In the genomic region with DNA sequence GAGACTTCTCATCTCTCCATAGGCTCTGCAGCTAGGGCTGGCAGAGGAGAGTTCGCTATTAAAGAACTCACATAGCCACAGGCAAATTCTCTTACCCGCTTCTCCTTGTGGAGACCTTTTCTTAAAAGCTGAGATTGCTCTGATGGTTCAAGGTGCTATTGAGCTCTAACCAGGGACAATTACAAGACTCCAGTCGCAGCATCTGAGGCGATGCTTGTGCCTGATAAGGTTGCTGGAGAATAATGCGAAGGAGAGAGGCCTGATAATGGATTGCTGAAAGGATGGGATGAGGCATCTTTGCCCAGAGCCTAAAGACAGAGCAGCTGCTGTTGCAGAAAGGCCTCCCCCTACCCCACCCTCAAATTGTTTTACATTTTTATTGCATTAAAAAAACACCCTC, we compare ENCODE assay signal across 16 cellular contexts.
DNase-seq lines count a peak whose midpoint lies in the region; ATAC-seq and TF ChIP-seq lines count a peak whose summit lies in the region.
"Had no signal": no experiment of that assay in that cellular context is flagged by ENCODE, and none has a peak within 500 bp of the region (broad histone marks: within the 10 kb centered on the region; RNA-seq: fewer than 3 reads in every experiment).

No MANE protein-coding gene starts in this region.

- ATAC-seq in GM21529 (IDR thresholded peaks at IDR 0.05; ENCODE audit: unreplicated experiment) (no peak), GM23338 (no peak)
- ATAC-seq: CD8-positive, alpha-beta T cell; GM12878 had no signal

- no peak overlapping the region for H2BK15ac ChIP-seq in mesendoderm (replicated peaks; ENCODE audit: low read depth)

- H3K4me3 ChIP-seq in mesendoderm (ENCODE audit: low read length): no peak overlapping the region
- H3K4me3 ChIP-seq in GM23338: no peak overlapping the region
- H3K4me3 ChIP-seq: BLaER1 treated with 17β-estradiol and CSF1 and Interleukin-3, amounts not matched to agents 10 nM and 100 nM; GM12878 had no signal

- no peaks in the 10 kb centered on the region for H4K20me1 ChIP-seq in GM23338 (replicated peaks; ENCODE audit: insufficient read depth)
- H4K20me1 ChIP-seq: BLaER1 treated with 17β-estradiol and CSF1 and Interleukin-3, amounts not matched to agents 10 nM and 100 nM had no signal

- no peaks in the 10 kb centered on the region for H3K79me1 ChIP-seq in mesendoderm (ENCODE audit: low read length)

- no peak overlapping the region for H3K27ac Mint-ChIP-seq in GM23338
- H3K27ac Mint-ChIP-seq: CD4-positive, alpha-beta T cell; CD8-positive, alpha-beta T cell had no signal

- H3K4me2 ChIP-seq in mesendoderm (ENCODE audit: low read length) (no peak overlapping the region), GM23338 (no peak overlapping the region)
- H3K4me2 ChIP-seq: BLaER1 treated with 17β-estradiol and CSF1 and Interleukin-3, amounts not matched to agents 10 nM and 100 nM had no signal

- H3K27me3 ChIP-seq in mesendoderm (ENCODE audit: insufficient read depth, low read length, poor library complexity) (no peaks in the 10 kb centered on the region), GM23338 (ENCODE audit: insufficient read depth) (no peaks in the 10 kb centered on the region)
- H3K27me3 ChIP-seq: BLaER1 treated with 17β-estradiol and CSF1 and Interleukin-3, amounts not matched to agents 10 nM and 100 nM had no signal

- no peak overlapping the region for H4K5ac ChIP-seq in mesendoderm (ENCODE audit: low read length)

- no peak overlapping the region for H2AK5ac ChIP-seq in mesendoderm (ENCODE audit: low read length)

- H4K8ac ChIP-seq in mesendoderm (ENCODE audit: low read depth, low read length): no peak overlapping the region

- H3K79me2 ChIP-seq in mesendoderm (ENCODE audit: control insufficient read depth, insufficient read depth, low read length): no peaks in the 10 kb centered on the region
- H3K79me2 ChIP-seq in GM23338 (replicated peaks; ENCODE audit: insufficient read depth): no peaks in the 10 kb centered on the region

- H3K27me3 Mint-ChIP-seq in GM23338 (ENCODE audit: insufficient read depth, low read depth, poor library complexity): no peaks in the 10 kb centered on the region

- no peak overlapping the region for H3K56ac ChIP-seq in mesendoderm (ENCODE audit: low read length)

- no peak overlapping the region for H2BK120ac ChIP-seq in mesendoderm (ENCODE audit: low read depth, low read length)

- no peak overlapping the region for H2BK5ac ChIP-seq in mesendoderm (ENCODE audit: low read length)

- peaks cover 1% of the 10 kb centered on the region; the same call in 1 of the 3 replicates for H3K4me1 Mint-ChIP-seq in GM23338

- WGBS in mesendoderm (ENCODE audit: extremely low coverage, insufficient coverage, low lambda C conversion rate): no CpG with 5 or more reads among the region's 5 CpGs

- H3K23ac ChIP-seq in mesendoderm (ENCODE audit: low read length): no peak overlapping the region

- H3K4me3 Mint-ChIP-seq in GM23338: no peak overlapping the region
- H3K4me3 Mint-ChIP-seq: CD4-positive, alpha-beta T cell; CD8-positive, alpha-beta T cell had no signal

- H3K27ac ChIP-seq in mesendoderm (ENCODE audit: low read depth, low read length) (no peak overlapping the region), GM23338 (ENCODE audit: low read depth) (no peak overlapping the region)
- H3K27ac ChIP-seq: BLaER1 treated with 17β-estradiol and CSF1 and Interleukin-3, amounts not matched to agents 10 nM and 100 nM; C4-2B had no signal

- no peak overlapping the region for H3K18ac ChIP-seq in mesendoderm (ENCODE audit: low read length)

- H3K4me1 ChIP-seq in mesendoderm (ENCODE audit: control insufficient read depth, low read depth, low read length) (no peaks in the 10 kb centered on the region), GM23338 (ENCODE audit: insufficient read depth) (no peaks in the 10 kb centered on the region)
- H3K4me1 ChIP-seq: BLaER1 treated with 17β-estradiol and CSF1 and Interleukin-3, amounts not matched to agents 10 nM and 100 nM; Caco-2 had no signal

- H3K9ac ChIP-seq in mesendoderm (ENCODE audit: low read length): no peak overlapping the region
- H3K9ac ChIP-seq: BLaER1 treated with 17β-estradiol and CSF1 and Interleukin-3, amounts not matched to agents 10 nM and 100 nM had no signal

- H3K9me3 Mint-ChIP-seq in GM23338: no peaks in the 10 kb centered on the region
- H3K9me3 Mint-ChIP-seq: CD4-positive, alpha-beta T cell; CD8-positive, alpha-beta T cell had no signal

- TF ChIP-seq CTCF in GM23338 (conservative IDR thresholded peaks at IDR 0.05; ENCODE audit: low read depth in 2 of 2): no peak

- DNase-seq in ELF-1 (ENCODE audit: low read depth, low spot score) (peak; percentile 18), SK-N-DZ (ENCODE audit: low spot score) (peak; percentile 89), mesendoderm (peak; percentile 1), GM23338 (ENCODE audit: low spot score) (no peak)
- DNase-seq: 8988T; ACHN; Caco-2; Calu3; CD4-positive, alpha-beta T cell; CD8-positive, alpha-beta T cell; DMS79 treated with DMSO at 0.1 percent for 48 hours; GDM1 had no signal

- no peaks in the 10 kb centered on the region for H3K36me3 ChIP-seq in mesendoderm (ENCODE audit: control insufficient read depth, insufficient read depth, low read length)
- no peaks in the 10 kb centered on the region for H3K36me3 ChIP-seq in GM23338 (ENCODE audit: insufficient read depth)
- H3K36me3 ChIP-seq: BLaER1 treated with 17β-estradiol and CSF1 and Interleukin-3, amounts not matched to agents 10 nM and 100 nM had no signal

- H3K4ac ChIP-seq in mesendoderm (ENCODE audit: low read depth, low read length): no peak overlapping the region

- no peaks in the 10 kb centered on the region for H3F3A ChIP-seq in GM23338 (replicated peaks; ENCODE audit: low read depth)

- H3K9me2 ChIP-seq in GM23338 (ENCODE audit: insufficient read depth): 0 out of 2 replicates have a peak, but pooled peaks cover 5% of the 10 kb centered on the region

- H3K36me3 Mint-ChIP-seq in GM23338 (ENCODE audit: low read depth): no peaks in the 10 kb centered on the region
- H3K36me3 Mint-ChIP-seq: CD8-positive, alpha-beta T cell had no signal

- no peak overlapping the region; the same call in 1 of the 2 replicates for H2AFZ ChIP-seq in GM23338

TF ChIP-seq in GM23338, 12 proteins besides CTCF, POLR2A, EP300 and RAD21 (continues in another document):
- TF ChIP-seq ZNF331 (CRISPR knock-in tag; IDR thresholded peaks at IDR 0.05; ENCODE audit: low read depth): no peak
- no peak for TF ChIP-seq NANOG (IDR thresholded peaks at IDR 0.05; ENCODE audit: borderline replicate concordance)
- TF ChIP-seq JUNB (IDR thresholded peaks at IDR 0.05; ENCODE audit: unreplicated experiment): no peak
- TF ChIP-seq POLR2AphosphoS5 (IDR thresholded peaks at IDR 0.05; ENCODE audit: low read depth): no peak
- no peak for TF ChIP-seq ZNF114 (CRISPR knock-in tag; IDR thresholded peaks at IDR 0.05)
- TF ChIP-seq EZH2phosphoT487 (IDR thresholded peaks at IDR 0.05; ENCODE audit: unreplicated experiment): no peak
